In the genomic region with DNA sequence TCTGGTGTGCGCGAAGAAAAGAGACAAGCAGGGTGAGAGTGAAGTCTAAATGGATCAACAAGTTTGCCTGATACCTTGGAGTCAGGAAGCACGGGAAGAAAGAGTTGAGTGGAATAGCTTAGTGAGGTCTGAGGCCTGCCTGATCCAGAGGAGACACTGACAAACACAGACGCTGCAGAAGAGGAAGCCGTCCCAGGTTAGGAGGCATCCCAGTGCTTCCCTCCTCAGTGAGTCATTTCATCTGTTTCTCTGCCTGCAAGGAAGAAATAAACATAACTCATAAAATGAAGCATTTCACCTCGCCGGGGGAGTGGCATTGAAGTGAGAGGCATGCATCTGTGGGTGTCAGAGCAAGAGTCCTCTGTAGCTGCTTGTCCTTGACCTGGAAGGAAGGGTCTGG, we compare ENCODE assay signal across 21 cellular contexts.
DNase-seq lines count a peak whose midpoint lies in the region; ATAC-seq and TF ChIP-seq lines count a peak whose summit lies in the region.
"Had no signal": no experiment of that assay in that cellular context is flagged by ENCODE, and none has a peak within 500 bp of the region (broad histone marks: within the 10 kb centered on the region; RNA-seq: fewer than 3 reads in every experiment).

No MANE protein-coding gene starts in this region.

- no peak overlapping the region for H2BK5ac ChIP-seq in mesenchymal stem cell (ENCODE audit: low read depth, low read length, poor library complexity, severe bottlenecking)

- ATAC-seq in HG02885 (IDR thresholded peaks at IDR 0.05; ENCODE audit: poor library complexity, unreplicated experiment) (no peak), gastrocnemius medialis (no peak)

- intact Hi-C loops in gastrocnemius medialis (cut with DNase I; ENCODE audit: low total_unique reads): no loop called here

- peak overlapping the region in 1 of 2 experiments; percentile 93 for H3K4ac ChIP-seq in mesenchymal stem cell (ENCODE audit: low read depth in 1 of 2, low read length in 2 of 2)

- H3K27me3 ChIP-seq in mesenchymal stem cell (ENCODE audit: control insufficient read depth in 1 of 2, insufficient read depth in 1 of 2, low read length in 2 of 2) (no peaks in the 10 kb centered on the region), SJCRH30 (no peaks in the 10 kb centered on the region), gastrocnemius medialis (no peaks in the 10 kb centered on the region)
- H3K27me3 ChIP-seq: esophagus muscularis mucosa, tibial nerve had no signal

- H2BK120ac ChIP-seq in mesenchymal stem cell (ENCODE audit: low read depth, low read length): no peak overlapping the region

- no peak overlapping the region for H4K91ac ChIP-seq in mesenchymal stem cell (ENCODE audit: low read length)

- peak overlapping the region; percentile 0 to 94 for H3K18ac ChIP-seq in mesenchymal stem cell (ENCODE audit: low read depth in 1 of 2, low read length in 2 of 2)

- H3K4me2 ChIP-seq in mesenchymal stem cell (ENCODE audit: low read length, poor library complexity, severe bottlenecking): no peak overlapping the region

- H3K36me3 ChIP-seq in mesenchymal stem cell (ENCODE audit: control insufficient read depth in 1 of 2, insufficient read depth in 2 of 2, low read depth in 1 of 2, low read length in 2 of 2) (no peaks in the 10 kb centered on the region), SJCRH30 (no peaks in the 10 kb centered on the region), gastrocnemius medialis (no peaks in the 10 kb centered on the region)
- H3K36me3 ChIP-seq: esophagus muscularis mucosa, HAP-1, tibial nerve had no signal

- H2AFZ ChIP-seq in mesenchymal stem cell (ENCODE audit: low read depth, low read length): peak overlapping the region; percentile 8

- H3K4me3 ChIP-seq in mesenchymal stem cell (ENCODE audit: insufficient read depth in 1 of 2, low read depth in 1 of 2, low read length in 2 of 2) (no peak overlapping the region), SJCRH30 (no peak overlapping the region), gastrocnemius medialis (no peak overlapping the region)
- H3K4me3 ChIP-seq: esophagus muscularis mucosa, HAP-1, tibial nerve had no signal

- peak; percentile 83 for DNase-seq in EH (ENCODE audit: low read depth)
- peak; percentile 40 to 43 for DNase-seq in Kasumi-1 (lab: John Stamatoyannopoulos, UW)
- peak; percentile 86 for DNase-seq in amniotic epithelial cell (ENCODE audit: low read depth)
- peak; percentile 76 for DNase-seq in mesenchymal stem cell
- DNase-seq in NCI-H2171 (lab: John Stamatoyannopoulos, UW): no peak
- no peak for DNase-seq in SJCRH30
- no peak for DNase-seq in gastrocnemius medialis
- DNase-seq: activated CD4-positive, alpha-beta T cell treated with anti-CD3 and anti-CD28 coated beads, Interleukin-2, amount 50 U/mL, for 1 hour; activated effector memory CD4-positive, alpha-beta T cell treated with anti-CD3 and anti-CD28 coated beads, Interleukin-2, amount 50 U/mL, for 16 hours; amniotic stem cell; effector CD4-positive, alpha-beta T cell; hippocampal formation; islet precursor cell; naive B cell; NCI-H2029 treated with DMSO at 0.1 percent for 48 hours; NCI-H510A; SIG-M5 had no signal

- H4K8ac ChIP-seq in mesenchymal stem cell (ENCODE audit: low read length): peak overlapping the region; percentile 35

- peaks cover 7% of the 10 kb centered on the region for H3K4me1 ChIP-seq in mesenchymal stem cell (ENCODE audit: control insufficient read depth, insufficient read depth, low read depth, low read length)
- H3K4me1 ChIP-seq in SJCRH30: no peaks in the 10 kb centered on the region
- H3K4me1 ChIP-seq in gastrocnemius medialis: no peaks in the 10 kb centered on the region
- H3K4me1 ChIP-seq: HAP-1, tibial nerve had no signal

- WGBS in mesenchymal stem cell: 46% methylated on average over 4 of the region's 7 CpGs

- no peaks in the 10 kb centered on the region for H3K9me3 ChIP-seq in mesenchymal stem cell (ENCODE audit: control insufficient read depth, low read length)
- H3K9me3 ChIP-seq in SJCRH30 (replicated peaks): no peaks in the 10 kb centered on the region
- no peaks in the 10 kb centered on the region for H3K9me3 ChIP-seq in gastrocnemius medialis
- H3K9me3 ChIP-seq: esophagus muscularis mucosa, HAP-1, tibial nerve had no signal

- no peak for TF ChIP-seq POLR2A in gastrocnemius medialis (IDR thresholded peaks at IDR 0.05)

- peak overlapping the region in 1 of 2 experiments; percentile 33 for H2BK12ac ChIP-seq in mesenchymal stem cell (ENCODE audit: low read length in 2 of 2)

- no peak overlapping the region for H3K23ac ChIP-seq in mesenchymal stem cell (ENCODE audit: low read length in 2 of 2)

- H3K14ac ChIP-seq in mesenchymal stem cell (ENCODE audit: low read length in 2 of 2): no peak overlapping the region

- no peak for TF ChIP-seq CTCF in gastrocnemius medialis (IDR thresholded peaks at IDR 0.05 in 4 of 5, conservative IDR thresholded peaks at IDR 0.05 in 1 of 5)

- no peak overlapping the region for H3K9ac ChIP-seq in mesenchymal stem cell (ENCODE audit: low read length)

- H2AK5ac ChIP-seq in mesenchymal stem cell (ENCODE audit: low read length, severe bottlenecking): no peak overlapping the region

- H3K27ac ChIP-seq in mesenchymal stem cell (ENCODE audit: low read length, poor library complexity, severe bottlenecking) (no peak overlapping the region), SJCRH30 (no peak overlapping the region), gastrocnemius medialis (no peak overlapping the region)
- H3K27ac ChIP-seq: esophagus muscularis mucosa, tibial nerve had no signal

- in situ Hi-C loops in gastrocnemius medialis (cut with MboI; ENCODE audit: low sequenced_read_pairs in 4 of 4): no loop called here

- H2BK15ac ChIP-seq in mesenchymal stem cell (ENCODE audit: low read depth, poor library complexity, severe bottlenecking): no peak overlapping the region

- H3K79me1 ChIP-seq in mesenchymal stem cell (replicated peaks; ENCODE audit: low read length, poor library complexity, severe bottlenecking): no peaks in the 10 kb centered on the region

Comparison
In these comparisons a context has a peak if more than half of its experiments do, and no peak if none do; other contexts are left out.
1. DNase-seq: peak in EH (single experiment), Kasumi-1 (2 of 2), amniotic epithelial cell (single experiment) and mesenchymal stem cell (single experiment); none in NCI-H2171 (single experiment), SJCRH30 (0 of 2) and gastrocnemius medialis (0 of 2).